In the genomic region with DNA sequence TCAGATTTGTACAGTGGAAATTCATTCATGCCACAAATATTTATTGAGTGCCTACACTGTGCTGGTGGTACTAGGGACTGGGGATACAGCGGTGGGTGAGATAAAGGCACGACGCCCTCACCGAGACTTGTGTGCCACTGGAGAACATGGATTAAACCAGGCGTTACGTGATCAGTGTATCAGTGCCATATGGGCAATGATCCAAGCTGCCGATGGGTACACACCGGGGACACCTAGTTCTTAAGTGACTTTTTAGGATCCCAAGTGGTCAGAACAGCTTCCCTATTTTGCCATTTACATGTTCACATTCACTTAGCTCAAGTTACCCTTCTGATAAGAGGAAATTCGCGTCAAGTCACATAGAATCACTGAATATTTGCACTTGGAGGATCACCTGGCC, we compare ENCODE assay signal across 10 cellular contexts.
"Had no signal": no experiment of that assay in that cellular context is flagged by ENCODE, and none has a peak within 500 bp of the region (broad histone marks: within the 10 kb centered on the region; RNA-seq: fewer than 3 reads in every experiment).

No MANE protein-coding gene starts in this region.

- H3K4me1 ChIP-seq: foreskin keratinocyte had no signal

- H3K4me3 ChIP-seq: skin epidermis, thyroid gland, vagina had no signal

- H3K27me3 ChIP-seq: foreskin keratinocyte, thyroid gland, vagina had no signal

- H3K9me3 ChIP-seq: thyroid gland, vagina had no signal

- H3K36me3 ChIP-seq: thyroid gland, vagina had no signal

- H3K27ac ChIP-seq: foreskin keratinocyte, skin epidermis, thyroid gland, vagina had no signal

- DNase-seq: activated B cell treated with CpG ODN at 0.5 μM for 24 hours; activated CD4-positive, alpha-beta T cell treated with anti-CD3 and anti-CD28 coated beads, Interleukin-2, amount 10 ng/mL, durations not matched to agents 24 days and 14 days; activated naive CD4-positive, alpha-beta T cell; aorta; foreskin keratinocyte; head of caudate nucleus; islet precursor cell; thyroid gland had no signal
